In the genomic region with DNA sequence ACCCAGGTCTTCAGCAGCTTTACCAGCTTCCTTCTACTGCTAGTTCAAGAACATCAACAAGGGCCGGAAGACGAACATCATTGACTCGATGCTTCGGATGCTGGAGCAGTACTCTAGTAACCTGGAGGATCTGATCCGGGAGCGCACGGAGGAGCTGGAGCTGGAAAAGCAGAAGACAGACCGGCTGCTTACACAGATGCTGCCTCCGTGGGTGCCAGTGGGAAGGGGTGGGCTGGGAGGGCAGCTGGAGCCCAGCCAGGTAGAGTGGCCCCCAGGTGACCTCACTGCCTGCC, we compare ENCODE assay signal across 32 cellular contexts. TPM values are rescaled to one million over a fixed set of nuclear protein-coding genes. Genes with fewer than 3 reads are reported as not detected.
"Had no signal": no experiment of that assay in that cellular context is flagged by ENCODE, and none has a peak within 500 bp of the region (broad histone marks: within the 10 kb centered on the region; RNA-seq: fewer than 3 reads in every experiment).

No MANE protein-coding gene starts in this region.

- H3K36me3 ChIP-seq: heart left ventricle, left lung, lower lobe of right lung, neutrophil, tibial nerve, upper lobe of left lung had no signal

- ATAC-seq: heart left ventricle; left colon; left lung; lower lobe of right lung; natural killer cell; right cardiac atrium; sciatic nerve; stimulated activated memory B cell treated with anti-CD40 and anti-IgM and Interleukin-4, amounts not matched to agents 10 μg/mL and 1 μg/mL and 100 μg/mL, for 72 hours; stimulated activated naive CD8-positive, alpha-beta T cell treated with anti-CD3 and anti-CD28 coated beads, Interleukin-15, amount 100 ng/mL, for 72 hours had no signal

- H3K4me3 Mint-ChIP-seq: stimulated activated memory B cell treated with anti-CD40 and anti-IgM and Interleukin-4, amounts not matched to agents 10 μg/mL and 1 μg/mL and 100 μg/mL, for 72 hours; stimulated activated naive CD8-positive, alpha-beta T cell treated with anti-CD3 and anti-CD28 coated beads, Interleukin-15, amount 100 ng/mL, for 72 hours had no signal

- H3K9me3 ChIP-seq: heart left ventricle, left lung, lower lobe of right lung, neutrophil, tibial nerve, upper lobe of left lung had no signal

- H3K79me2 ChIP-seq: parathyroid adenoma had no signal

- DNase-seq: heart left ventricle; hypothalamus; immature natural killer cell; kidney; left colon; left lung; lower lobe of right lung; mammary epithelial cell; mesenchymal stem cell; naive B cell; natural killer cell; occipital lobe; retina; right cardiac atrium; small intestine; stimulated activated CD4-positive, alpha-beta T cell treated with anti-CD3 and anti-CD28 coated beads, Interleukin-1b, Interleukin-23, amount 100 ng/mL, for 48 hours; stimulated activated CD4-positive, alpha-beta T cell treated with anti-CD3 and anti-CD28 coated beads, Interleukin-2, amount 100 ng/mL, for 48 hours; stimulated activated CD4-positive, alpha-beta T cell treated with anti-CD3 and anti-CD28 coated beads, Interleukin-4, amount 100 ng/mL, for 4 hours; stimulated activated CD8-positive, alpha-beta memory T cell treated with anti-CD3 and anti-CD28 coated beads, Interleukin-4, amount 100 ng/mL, for 48 hours; stimulated activated naive CD4-positive, alpha-beta T cell treated with Interleukin-2 at 50 U/mL for 16 hours; stimulated activated naive CD8-positive, alpha-beta T cell treated with anti-CD3 and anti-CD28 coated beads, Interleukin-15, amount 100 ng/mL, for 72 hours; substantia nigra had no signal

- H3K4me3 ChIP-seq: heart left ventricle, left lung, lower lobe of right lung, tibial nerve, upper lobe of left lung had no signal

- H3K27ac Mint-ChIP-seq: immature natural killer cell; natural killer cell; progenitor cell of endocrine pancreas; stimulated activated memory B cell treated with anti-CD40 and anti-IgM and Interleukin-4, amounts not matched to agents 10 μg/mL and 1 μg/mL and 100 μg/mL, for 72 hours; stimulated activated naive CD8-positive, alpha-beta T cell treated with anti-CD3 and anti-CD28 coated beads, Interleukin-15, amount 100 ng/mL, for 72 hours had no signal

- H2AFZ ChIP-seq: parathyroid adenoma had no signal

- H3K36me3 Mint-ChIP-seq: immature natural killer cell; naive B cell; natural killer cell; stimulated activated memory B cell treated with anti-CD40 and anti-IgM and Interleukin-4, amounts not matched to agents 10 μg/mL and 1 μg/mL and 100 μg/mL, for 72 hours had no signal

- H3K9ac ChIP-seq: parathyroid adenoma had no signal

- H3K27ac ChIP-seq: heart left ventricle, left lung, lower lobe of right lung, neutrophil, parathyroid adenoma, tibial nerve, upper lobe of left lung had no signal

- H3K9me3 Mint-ChIP-seq: immature natural killer cell; naive B cell; natural killer cell; stimulated activated memory B cell treated with anti-CD40 and anti-IgM and Interleukin-4, amounts not matched to agents 10 μg/mL and 1 μg/mL and 100 μg/mL, for 72 hours; stimulated activated naive CD8-positive, alpha-beta T cell treated with anti-CD3 and anti-CD28 coated beads, Interleukin-15, amount 100 ng/mL, for 72 hours had no signal

RNA-seq across cellular contexts. Expression of gene GUCY2D, which starts 12.1 kb away (rescaled TPM):
- total RNA-seq: heart left ventricle, left colon, natural killer cell, osteocyte, progenitor cell of endocrine pancreas, sciatic nerve had no signal
- polyA plus RNA-seq: immature natural killer cell, small intestine had no signal

RNA-seq across cellular contexts. Expression of gene ALOX15B, which starts 24.4 kb away (rescaled TPM):
- total RNA-seq: natural killer cell, osteocyte, progenitor cell of endocrine pancreas, sciatic nerve, temporal lobe had no signal
- polyA plus RNA-seq: immature natural killer cell, neural cell had no signal
